ENCODE assay signal across 28 cellular contexts in genomic region chr7:47148541-47149207, GRCh38.
DNase-seq lines count a peak whose midpoint lies in the region; ATAC-seq, FAIRE-seq and TF ChIP-seq lines count a peak whose summit lies in the region.
"Had no signal": no experiment of that assay in that cellular context is flagged by ENCODE, and none has a peak within 500 bp of the region (broad histone marks: within the 10 kb centered on the region; RNA-seq: fewer than 3 reads in every experiment).

No MANE protein-coding gene starts in this region.

- TF ChIP-seq CTCF in DOHH2 (IDR thresholded peaks at IDR 0.05; ENCODE audit: low read depth, low read length, poor library complexity, severe bottlenecking) (no peak), HFFc6 (IDR thresholded peaks at IDR 0.05) (no peak), mesothelial cell of epicardium (IDR thresholded peaks at IDR 0.05; ENCODE audit: unreplicated experiment) (no peak)

- H3K36me3 ChIP-seq in DOHH2 (ENCODE audit: control insufficient read depth, low read length), result peaks cover 29% of the 10 kb centered on the region; the same call in 1 of the 2 replicates
- no peaks in the 10 kb centered on the region for H3K36me3 ChIP-seq in adipocyte (ENCODE audit: control insufficient read depth, insufficient read depth, low read length, severe bottlenecking)
- H3K36me3 ChIP-seq: brain microvascular endothelial cell, Peyer's patch had no signal

- H3K4me1 Mint-ChIP-seq in HFFc6 (ENCODE audit: low read depth), result peaks cover 88% of the 10 kb centered on the region
- H3K4me1 Mint-ChIP-seq in mesothelial cell of epicardium, result peaks cover 26% of the 10 kb centered on the region
- H3K4me1 Mint-ChIP-seq in stimulated activated memory B cell treated with anti-CD40 and anti-IgM and Interleukin-4, amounts not matched to agents 10 μg/mL and 1 μg/mL and 100 μg/mL, for 72 hours, result peaks cover 15% of the 10 kb centered on the region
- H3K4me1 Mint-ChIP-seq: activated naive CD8-positive, alpha-beta T cell treated with anti-CD3 and anti-CD28 coated beads, Interleukin-2, amount 10 ng/mL, durations not matched to agents 7 days and 5 days; CD8-positive, alpha-beta memory T cell had no signal

- H3K27me3 ChIP-seq in DOHH2 (ENCODE audit: control insufficient read depth, low read length), result no peaks in the 10 kb centered on the region
- no peaks in the 10 kb centered on the region for H3K27me3 ChIP-seq in adipocyte (replicated peaks; ENCODE audit: control insufficient read depth, insufficient read depth, low read length)
- H3K27me3 ChIP-seq: brain microvascular endothelial cell, Peyer's patch had no signal

- H3K79me2 ChIP-seq in DOHH2 (ENCODE audit: control insufficient read depth, low read length), result no peaks in the 10 kb centered on the region

- DNase-seq in HFFc6 (no peak), adipocyte (ENCODE audit: low read depth) (no peak), mesothelial cell of epicardium (ENCODE audit: low spot score in 2 of 2, unreplicated experiment in 2 of 2) (no peak), NCI-H128 (lab: John Stamatoyannopoulos, UW; ENCODE audit: unreplicated experiment) (no peak), urothelium cell line (ENCODE audit: low spot score) (no peak)
- DNase-seq: activated CD4-positive, alpha-beta T cell treated with anti-CD3 and anti-CD28 coated beads, Interleukin-2, amount 50 U/mL, for 48 hours; activated CD8-positive, alpha-beta memory T cell treated with anti-CD3 and anti-CD28 coated beads, Interleukin-2, amount 50 U/mL, for 48 hours; activated naive CD8-positive, alpha-beta T cell treated with anti-CD3 and anti-CD28 coated beads, Interleukin-2, amount 10 ng/mL, durations not matched to agents 7 days and 5 days; brain microvascular endothelial cell; CD8-positive, alpha-beta memory T cell; DMS53; endodermal cell; GOT3; NCI-H1105 treated with DMSO at 0.1 percent for 48 hours; NCI-H510A; stimulated activated naive CD4-positive, alpha-beta T cell treated with Interleukin-2 at 50 U/mL for 16 hours had no signal

- H3K27ac Mint-ChIP-seq in HFFc6 (peak overlapping the region; percentile 63), mesothelial cell of epicardium (peak overlapping the region; percentile 6)
- H3K27ac Mint-ChIP-seq in stimulated activated memory B cell treated with anti-CD40 and anti-IgM and Interleukin-4, amounts not matched to agents 10 μg/mL and 1 μg/mL and 100 μg/mL, for 72 hours, result no peak overlapping the region
- H3K27ac Mint-ChIP-seq: activated naive CD8-positive, alpha-beta T cell treated with anti-CD3 and anti-CD28 coated beads, Interleukin-2, amount 10 ng/mL, durations not matched to agents 7 days and 5 days; CD8-positive, alpha-beta memory T cell; endodermal cell; progenitor cell of endocrine pancreas; T-helper 2 cell treated with Interferon-gamma antibody and Interleukin-4, amounts not matched to agents 5 μg/mL and 100 μg/mL, for 36 hours; WTC11 had no signal

- H3K4me2 ChIP-seq in DOHH2 (ENCODE audit: low read length), result peak overlapping the region; percentile 65

- H3F3A ChIP-seq in DOHH2 (ENCODE audit: control insufficient read depth, insufficient read depth), result peaks cover 21% of the 10 kb centered on the region

- H3K27me3 Mint-ChIP-seq in HFFc6 (ENCODE audit: insufficient read depth) (no peaks in the 10 kb centered on the region), mesothelial cell of epicardium (ENCODE audit: low read depth) (peaks cover 2% of the 10 kb centered on the region)
- H3K27me3 Mint-ChIP-seq in stimulated activated memory B cell treated with anti-CD40 and anti-IgM and Interleukin-4, amounts not matched to agents 10 μg/mL and 1 μg/mL and 100 μg/mL, for 72 hours, result peaks cover 10% of the 10 kb centered on the region
- H3K27me3 Mint-ChIP-seq: CD8-positive, alpha-beta memory T cell had no signal

- H3K9me3 Mint-ChIP-seq in HFFc6 (peaks cover 20% of the 10 kb centered on the region), mesothelial cell of epicardium (no peaks in the 10 kb centered on the region)
- H3K9me3 Mint-ChIP-seq in stimulated activated memory B cell treated with anti-CD40 and anti-IgM and Interleukin-4, amounts not matched to agents 10 μg/mL and 1 μg/mL and 100 μg/mL, for 72 hours, result peaks cover 2% of the 10 kb centered on the region
- H3K9me3 Mint-ChIP-seq: activated naive CD8-positive, alpha-beta T cell treated with anti-CD3 and anti-CD28 coated beads, Interleukin-2, amount 10 ng/mL, durations not matched to agents 7 days and 5 days; endodermal cell; T-helper 2 cell treated with Interferon-gamma antibody and Interleukin-4, amounts not matched to agents 5 μg/mL and 100 μg/mL, for 36 hours had no signal

- H3K9ac ChIP-seq in adipocyte (ENCODE audit: low read length), result peak overlapping the region; percentile 5

- no peaks in the 10 kb centered on the region for H4K20me1 ChIP-seq in DOHH2 (ENCODE audit: control insufficient read depth, insufficient read depth, low read depth, low read length)

- H3K4me3 ChIP-seq in DOHH2 (ENCODE audit: low read length) (peak overlapping the region; percentile 50), adipocyte (ENCODE audit: low read length) (no peak overlapping the region)
- H3K4me3 ChIP-seq: SK-N-MC, skin epidermis had no signal

- H3K4me1 ChIP-seq in DOHH2 (ENCODE audit: control insufficient read depth, low read length) (peaks cover 92% of the 10 kb centered on the region), adipocyte (ENCODE audit: control insufficient read depth, insufficient read depth, low read length) (peaks cover 66% of the 10 kb centered on the region)

- peak overlapping the region; percentile 95 for H3K27ac ChIP-seq in DOHH2 (ENCODE audit: low read depth, low read length)
- H3K27ac ChIP-seq: brain microvascular endothelial cell, Peyer's patch, SK-N-MC, skin epidermis had no signal

- H3K9me2 ChIP-seq in DOHH2 (replicated peaks; ENCODE audit: control insufficient read depth, low read length), result no peaks in the 10 kb centered on the region

- H3K4me3 Mint-ChIP-seq in HFFc6, result peak overlapping the region; percentile 38; the same call in 1 of the 2 replicates
- H3K4me3 Mint-ChIP-seq in mesothelial cell of epicardium, result no peak overlapping the region
- no peak overlapping the region for H3K4me3 Mint-ChIP-seq in stimulated activated memory B cell treated with anti-CD40 and anti-IgM and Interleukin-4, amounts not matched to agents 10 μg/mL and 1 μg/mL and 100 μg/mL, for 72 hours
- H3K4me3 Mint-ChIP-seq: activated naive CD8-positive, alpha-beta T cell treated with anti-CD3 and anti-CD28 coated beads, Interleukin-2, amount 10 ng/mL, durations not matched to agents 7 days and 5 days; CD8-positive, alpha-beta memory T cell; endodermal cell; T-helper 2 cell treated with Interferon-gamma antibody and Interleukin-4, amounts not matched to agents 5 μg/mL and 100 μg/mL, for 36 hours; WTC11 had no signal

- ATAC-seq in stimulated activated memory B cell treated with anti-CD40 and anti-IgM and Interleukin-4, amounts not matched to agents 10 μg/mL and 1 μg/mL and 100 μg/mL, for 72 hours, result no peak
- no peak for ATAC-seq in HG02973 (IDR thresholded peaks at IDR 0.05; ENCODE audit: unreplicated experiment)
- ATAC-seq: WTC11 had no signal

- FAIRE-seq in urothelium cell line (lab: Jason Lieb, UNC), result no peak
- FAIRE-seq: colon, GM12891, GM19239 had no signal

- H3K36me3 Mint-ChIP-seq in HFFc6 (ENCODE audit: low read depth) (peaks cover 27% of the 10 kb centered on the region), mesothelial cell of epicardium (no peaks in the 10 kb centered on the region)
- H3K36me3 Mint-ChIP-seq in stimulated activated memory B cell treated with anti-CD40 and anti-IgM and Interleukin-4, amounts not matched to agents 10 μg/mL and 1 μg/mL and 100 μg/mL, for 72 hours, result no peaks in the 10 kb centered on the region
- H3K36me3 Mint-ChIP-seq: activated naive CD8-positive, alpha-beta T cell treated with anti-CD3 and anti-CD28 coated beads, Interleukin-2, amount 10 ng/mL, durations not matched to agents 7 days and 5 days; CD8-positive, alpha-beta memory T cell; WTC11 had no signal

- H3K9me3 ChIP-seq in DOHH2 (ENCODE audit: control insufficient read depth, insufficient read depth, low read length) (no peaks in the 10 kb centered on the region), adipocyte (ENCODE audit: control insufficient read depth, low read length) (no peaks in the 10 kb centered on the region)
- H3K9me3 ChIP-seq: Peyer's patch had no signal
